13 cellular contexts compared by ENCODE assay signal in the genomic region with DNA sequence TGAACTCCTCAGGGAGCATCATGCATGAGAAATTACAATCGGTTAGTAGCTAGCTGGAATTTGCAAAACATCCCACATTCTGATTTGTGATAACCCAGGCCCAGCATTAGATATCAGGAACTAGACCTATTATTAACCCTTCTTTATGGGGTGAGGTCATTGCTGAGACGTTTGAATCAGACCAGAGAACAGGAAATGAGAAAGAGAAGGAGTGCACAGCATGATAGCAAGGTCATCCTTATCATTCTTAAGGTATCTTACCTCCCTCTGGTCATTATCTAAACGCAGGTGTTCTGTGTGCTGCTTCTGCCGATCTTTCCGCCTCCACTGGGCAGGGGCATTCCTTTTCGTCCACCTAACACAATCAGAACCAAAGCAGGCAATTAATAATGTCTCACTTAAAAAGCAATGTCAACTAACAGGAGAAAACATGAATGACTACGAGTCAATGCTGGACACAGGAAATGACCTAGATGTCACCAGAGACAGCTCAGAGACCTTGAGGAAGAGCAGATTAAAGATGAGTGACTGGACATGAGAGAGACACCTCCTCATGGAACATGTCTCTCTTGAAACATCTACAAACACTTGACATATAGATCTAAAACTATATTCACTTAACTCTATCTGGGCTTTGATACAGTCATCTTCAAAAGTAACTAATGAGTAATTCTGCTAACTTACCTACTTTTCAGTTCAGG.
A peak's percentile ranks its signal among the peaks of the same experiment; 100 is the strongest.
DNase-seq lines count a peak whose midpoint lies in the region; ATAC-seq, FAIRE-seq and TF ChIP-seq lines count a peak whose summit lies in the region.
"Had no signal": no experiment of that assay in that cellular context is flagged by ENCODE, and none has a peak within 500 bp of the region (broad histone marks: within the 10 kb centered on the region; RNA-seq: fewer than 3 reads in every experiment).

No MANE protein-coding gene starts in this region.

- no peak overlapping the region for H3K4me3 ChIP-seq in GM23248
- H3K4me3 ChIP-seq: BLaER1 treated with 17β-estradiol and CSF1 and Interleukin-3, amounts not matched to agents 10 nM and 100 nM; stomach had no signal

- H3F3A ChIP-seq in GM23248 (ENCODE audit: insufficient read depth) = peaks cover 30% of the 10 kb centered on the region

- WGBS in GM23248 (ENCODE audit: low coverage in 1 of 2, low lambda C conversion rate in 2 of 2, missing lambda C conversion rate in 2 of 2), 2 experiments = 48 to 50% methylated on average over 7 of the region's 7 CpGs

- H3K27ac ChIP-seq in GM23248 (peak overlapping the region; percentile 34), foreskin keratinocyte (no peak overlapping the region)
- H3K27ac ChIP-seq: stomach had no signal

- no peak for FAIRE-seq in HTR-8/SVneo (lab: Jason Lieb, UNC)

- H3K4me1 ChIP-seq in GM23248 (ENCODE audit: insufficient read depth) (peaks cover 19% of the 10 kb centered on the region), foreskin keratinocyte (peaks cover 7% of the 10 kb centered on the region)
- H3K4me1 ChIP-seq: stomach had no signal

- no peak overlapping the region for H2AFZ ChIP-seq in GM23248

- DNase-seq in ELR (ENCODE audit: low read depth) = peak; percentile 65
- peak; percentile 15 for DNase-seq in GM23248
- peak in 1 of 2 donors; percentile 48 for DNase-seq in foreskin keratinocyte
- no peak for DNase-seq in H4 (ENCODE audit: low spot score)
- no peak for DNase-seq in Right ventricle myocardium inferior (ENCODE audit: missing footprints)
- DNase-seq in HTR-8/SVneo (ENCODE audit: insufficient read length, low spot score) = no peak
- DNase-seq: erythroblast, hypothalamus, NCI-H1105, NCI-H510A, stomach had no signal

- no peaks in the 10 kb centered on the region for H3K9me3 ChIP-seq in GM23248 (ENCODE audit: low read depth)
- H3K9me3 ChIP-seq: stomach had no signal

- H3K36me3 ChIP-seq in GM23248 (ENCODE audit: low read depth) = peaks cover 60% of the 10 kb centered on the region

- no peak overlapping the region for H3K4me2 ChIP-seq in GM23248 (ENCODE audit: unreplicated experiment)

- no peaks in the 10 kb centered on the region for H3K9me2 ChIP-seq in GM23248 (ENCODE audit: insufficient read depth)

- ATAC-seq in SK-N-SH treated with all-trans-retinoic acid at 6 μM for 48 hours (peak; percentile 20; the same call in 2 of the 3 replicates), foreskin keratinocyte (peak; percentile 47), Right ventricle myocardium inferior (no peak)

- in situ Hi-C loops in GM23248 (cut with MboI) = no loop called here

- H3K79me2 ChIP-seq in GM23248 (ENCODE audit: insufficient read depth) = peaks cover 74% of the 10 kb centered on the region

- no peaks in the 10 kb centered on the region for H4K20me1 ChIP-seq in GM23248 (ENCODE audit: insufficient read depth)

- intact Hi-C loops in Right ventricle myocardium inferior (cut with DNase I) = loop anchor here (10.0 kb wide), 3 partner anchors 95 to 335 kb away; partner anchors contain the start of genes DENND5A and IPO7

- H3K9ac ChIP-seq in GM23248 = no peak overlapping the region

- no peak for TF ChIP-seq CTCF in foreskin keratinocyte (conservative IDR thresholded peaks at IDR 0.05)

- H3K27me3 ChIP-seq in GM23248 (replicated peaks; ENCODE audit: insufficient read depth) (no peaks in the 10 kb centered on the region), foreskin keratinocyte (no peaks in the 10 kb centered on the region)
- H3K27me3 ChIP-seq: BLaER1 treated with 17β-estradiol and CSF1 and Interleukin-3, amounts not matched to agents 10 nM and 100 nM; stomach had no signal

TF ChIP-seq in SK-N-SH treated with all-trans-retinoic acid at 6 μM for 48 hours, 23 proteins besides CTCF, POLR2A, EP300 and RAD21:
- TF ChIP-seq ISL1 (CRISPR knock-in tag; IDR thresholded peaks at IDR 0.05) = no peak
- TF ChIP-seq TCF4 (CRISPR knock-in tag; IDR thresholded peaks at IDR 0.05; ENCODE audit: borderline replicate concordance) = no peak
- TF ChIP-seq CSDC2 (CRISPR knock-in tag; IDR thresholded peaks at IDR 0.05) = no peak
- no peak for TF ChIP-seq ZNF70 (CRISPR knock-in tag; IDR thresholded peaks at IDR 0.05)
- TF ChIP-seq CREB5 (CRISPR knock-in tag; IDR thresholded peaks at IDR 0.05; ENCODE audit: low read depth) = no peak
- no peak for TF ChIP-seq POU6F1 (CRISPR knock-in tag; IDR thresholded peaks at IDR 0.05; ENCODE audit: borderline replicate concordance, low read depth)
- no peak for TF ChIP-seq ZNF8 (CRISPR knock-in tag; IDR thresholded peaks at IDR 0.05)
TF ChIP-seq in SK-N-SH treated with all-trans-retinoic acid at 6 μM for 48 hours: peak in this region for 0.

Comparison
In these comparisons a context has a peak if more than half of its experiments do, and no peak if none do; other contexts are left out.
1. DNase-seq: peak in ELR (single experiment) and GM23248 (single experiment); none in H4 (single experiment), Right ventricle myocardium inferior (single experiment) and HTR-8/SVneo (single experiment).